8 cellular contexts compared by ENCODE assay signal in genomic region chr10:27153325-27153724, GRCh38. TPM values are rescaled to one million over a fixed set of nuclear protein-coding genes. Genes with fewer than 3 reads are reported as not detected.
DNase-seq lines count a peak whose midpoint lies in the region; ATAC-seq, FAIRE-seq and TF ChIP-seq lines count a peak whose summit lies in the region.
"Had no signal": no experiment of that assay in that cellular context is flagged by ENCODE, and none has a peak within 500 bp of the region (broad histone marks: within the 10 kb centered on the region; RNA-seq: fewer than 3 reads in every experiment).

No MANE protein-coding gene starts in this region.

- H3K27ac ChIP-seq in HUES6 (ENCODE audit: low read depth, low read length) (peak overlapping the region; percentile 95; the same call in 1 of the 2 replicates), stomach (peak overlapping the region in 4 of 5 donors; percentile 98 to 100 (median 100))

- 2 to 5% (median 3%) methylated on average over 6 of the region's 6 CpGs for WGBS in stomach, 5 donors

- peaks cover 26% of the 10 kb centered on the region for H3K36me3 ChIP-seq in HUES6 (ENCODE audit: control insufficient read depth, insufficient read depth, low read length)
- H3K36me3 ChIP-seq in stomach: peaks cover under 1 to 7% (median 7%) of the 10 kb centered on the region in 4 donors

- ATAC-seq in HG03139 (IDR thresholded peaks at IDR 0.05; ENCODE audit: unreplicated experiment): no peak

- peaks cover 10% of the 10 kb centered on the region for H3K36me3 Mint-ChIP-seq in activated naive CD8-positive, alpha-beta T cell

- FAIRE-seq in islet of Langerhans (lab: Jason Lieb, UNC): peak; percentile 43
- no peak for FAIRE-seq in GM19239 (lab: Jason Lieb, UNC)

- H3K4me1 ChIP-seq in HUES6 (ENCODE audit: control insufficient read depth, insufficient read depth, low read length) (peaks cover 9% of the 10 kb centered on the region), stomach (peaks cover 14 to 62% (median 41%) of the 10 kb centered on the region in 4 donors)

- no peak for TF ChIP-seq CTCF in stomach (IDR thresholded peaks at IDR 0.05)

- CTCF ChIA-PET in HEK293T (lab: Yijun Ruan, JAX): no interaction called here

- H3K9ac ChIP-seq in HUES6 (ENCODE audit: low read length): peak overlapping the region; percentile 99

- no peaks in the 10 kb centered on the region for H3K27me3 Mint-ChIP-seq in activated naive CD8-positive, alpha-beta T cell

- POLR2A ChIA-PET in HEK293T (lab: Yijun Ruan, JAX): interaction anchor here (1.2 to 1.9 kb wide), 9 partner anchors 11 to 351 kb away, joined by 3 to 12 read pairs (median 5); partner anchors contain the start of genes ANKRD26 and RAB18

- no peaks in the 10 kb centered on the region for H3K9me3 Mint-ChIP-seq in activated naive CD8-positive, alpha-beta T cell (ENCODE audit: low read depth)

- peaks cover 52% of the 10 kb centered on the region for H3K4me1 Mint-ChIP-seq in activated naive CD8-positive, alpha-beta T cell (ENCODE audit: low read depth)

- DNase-seq in stomach (no peak), GM19239 (ENCODE audit: insufficient read length, low spot score) (no peak), HEK293T (ENCODE audit: extremely low spot score) (no peak)
- DNase-seq: activated CD8-positive, alpha-beta memory T cell treated with anti-CD3 and anti-CD28 coated beads for 24 hours had no signal

- H3K27me3 ChIP-seq in HUES6 (ENCODE audit: control insufficient read depth, insufficient read depth, low read length) (no peaks in the 10 kb centered on the region), stomach (no peaks in the 10 kb centered on the region)

- TF ChIP-seq EP300 in stomach (IDR thresholded peaks at IDR 0.05): no peak

- H3K4me3 Mint-ChIP-seq in activated naive CD8-positive, alpha-beta T cell: peak overlapping the region; percentile 100

- no peak for TF ChIP-seq POLR2A in stomach (IDR thresholded peaks at IDR 0.05)

- peak overlapping the region; percentile 98 for H3K4me3 ChIP-seq in HUES6 (ENCODE audit: low read depth, low read length)
- peak overlapping the region; percentile 77 to 88 (median 82) for H3K4me3 ChIP-seq in stomach

- peak overlapping the region; percentile 100 for H3K27ac Mint-ChIP-seq in activated naive CD8-positive, alpha-beta T cell

- intact Hi-C loops in stomach (cut with DNase I; ENCODE audit: low total_unique reads): no loop called here

- no peaks in the 10 kb centered on the region for H3K9me3 ChIP-seq in HUES6 (ENCODE audit: control insufficient read depth, insufficient read depth, low read depth, low read length)
- H3K9me3 ChIP-seq in stomach: no peaks in the 10 kb centered on the region

TF ChIP-seq in HEK293T, 16 proteins besides CTCF, POLR2A, EP300 and RAD21:
- TF ChIP-seq PKNOX1 (IDR thresholded peaks at IDR 0.05): no peak
- TF ChIP-seq NFRKB (IDR thresholded peaks at IDR 0.05): no peak
- TF ChIP-seq ZNF384 (IDR thresholded peaks at IDR 0.05): no peak
- TF ChIP-seq CTBP1 (IDR thresholded peaks at IDR 0.05; ENCODE audit: borderline replicate concordance): no peak
- TF ChIP-seq FOXM1 (IDR thresholded peaks at IDR 0.05; ENCODE audit: borderline replicate concordance): no peak
- TF ChIP-seq HDGF (IDR thresholded peaks at IDR 0.05; ENCODE audit: borderline replicate concordance): no peak
- no peak for TF ChIP-seq SUZ12 (IDR thresholded peaks at IDR 0.05)
- no peak for TF ChIP-seq TARDBP (IDR thresholded peaks at IDR 0.05)
- TF ChIP-seq LEF1 (IDR thresholded peaks at IDR 0.05; ENCODE audit: borderline replicate concordance): no peak
- no peak for TF ChIP-seq BHLHE40 (IDR thresholded peaks at IDR 0.05; ENCODE audit: borderline replicate concordance)

RNA-seq across cellular contexts. Expression of gene YME1L1, which starts 0.9 kb away (rescaled TPM):
- 100 to 1,000 TPM in 2 of 5 donors, 10 to 100 TPM in 3; 20.9 to 129 (median 40.3) TPM for total RNA-seq in stomach
- 10 to 100 TPM; 22.1 to 41.7 (median 28.5) TPM for polyA plus RNA-seq in stomach

RNA-seq across cellular contexts. Expression of gene MASTL, which starts 1.8 kb away (rescaled TPM):
- 10 to 100 TPM in 2 of 5 donors, 1 to 10 TPM in 3; 3.6 to 16.7 (median 8.5) TPM for total RNA-seq in stomach
- 1 to 10 TPM; 2.9 to 4.3 (median 2.9) TPM for polyA plus RNA-seq in stomach

RNA-seq across cellular contexts. Expression of gene ANKRD26, which starts 53.0 kb away (rescaled TPM):
- total RNA-seq in stomach: 10 to 100 TPM in 4 of 5 donors, 1 to 10 TPM in 1; 3.8 to 46.1 (median 15.6) TPM
- 1 to 10 TPM; 1.2 to 1.7 (median 1.6) TPM for polyA plus RNA-seq in stomach
